16 cellular contexts compared by ENCODE assay signal in the genomic region with DNA sequence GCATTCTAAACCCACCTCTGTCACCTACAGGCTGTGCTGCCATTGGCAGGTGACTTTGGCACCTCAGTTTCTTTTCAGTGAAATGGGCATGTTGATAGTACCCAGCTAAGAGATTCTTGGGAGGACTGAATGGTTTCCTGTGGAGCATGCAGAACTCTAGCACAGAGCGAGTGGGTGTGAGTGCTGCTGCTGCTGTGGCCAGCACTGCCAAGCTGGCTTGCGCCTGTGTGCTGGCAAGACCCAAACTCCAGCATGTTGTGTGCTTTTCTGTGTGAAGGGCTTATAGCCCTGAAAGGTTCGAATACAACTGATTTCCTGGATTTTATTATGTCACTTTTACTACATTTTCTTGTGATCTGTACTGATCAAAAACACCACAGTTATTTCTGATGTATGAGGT.
DNase-seq lines count a peak whose midpoint lies in the region; ATAC-seq and TF ChIP-seq lines count a peak whose summit lies in the region.
"Had no signal": no experiment of that assay in that cellular context is flagged by ENCODE, and none has a peak within 500 bp of the region (broad histone marks: within the 10 kb centered on the region; RNA-seq: fewer than 3 reads in every experiment).

No MANE protein-coding gene starts in this region.

- H2BK15ac ChIP-seq in neuronal stem cell (ENCODE audit: low read length) = no peak overlapping the region

- no peak overlapping the region for H3K4me2 ChIP-seq in neuronal stem cell (ENCODE audit: insufficient read depth, low read length, poor library complexity, severe bottlenecking)
- H3K4me2 ChIP-seq: GM23338 had no signal

- no peak overlapping the region for H2AK5ac ChIP-seq in neuronal stem cell (ENCODE audit: low read depth, low read length)

- H3K4ac ChIP-seq in neuronal stem cell (ENCODE audit: low read length) = no peak overlapping the region

- POLR2A ChIA-PET in CD4-positive, alpha-beta T cell (lab: Charles Lee) = no interaction called here

- H2BK120ac ChIP-seq in neuronal stem cell (ENCODE audit: low read depth, low read length) = no peak overlapping the region

- peaks cover 73% of the 10 kb centered on the region for H3K36me3 ChIP-seq in cardiac muscle cell
- peaks cover 35 to 99% of the 10 kb centered on the region in 2 donors for H3K36me3 ChIP-seq in neuronal stem cell (replicated peaks in 1 of 2; ENCODE audit: control insufficient read depth in 2 of 2, insufficient read depth in 2 of 2, low read length in 2 of 2)

- H3K4me3 ChIP-seq in cardiac muscle cell (no peak overlapping the region), neuronal stem cell (ENCODE audit: low read length in 2 of 2) (no peak overlapping the region)
- H3K4me3 ChIP-seq: GM23338 had no signal

- H3K36me3 Mint-ChIP-seq in CD4-positive, alpha-beta T cell (ENCODE audit: low read depth) = no peaks in the 10 kb centered on the region
- peaks cover 3% of the 10 kb centered on the region for H3K36me3 Mint-ChIP-seq in activated CD8-positive, alpha-beta memory T cell treated with anti-CD3 and anti-CD28 coated beads, Interleukin-2, amount 10 ng/mL, durations not matched to agents 7 days and 5 days

- CTCF ChIA-PET in CD4-positive, alpha-beta T cell (lab: Charles Lee) = no interaction called here
- CTCF ChIA-PET in activated CD8-positive, alpha-beta memory T cell treated with anti-CD3 and anti-CD28 coated beads, Interleukin-2, amount 10 ng/mL, durations not matched to agents 7 days and 5 days (lab: Charles Lee) = no interaction called here

- WGBS in neuronal stem cell (ENCODE audit: extremely low coverage in 2 of 2, insufficient read length in 2 of 2, insufficient replicate concordance in 1 of 2), 2 donors = no CpG with 5 or more reads among the region's 3 CpGs

- no peak overlapping the region for H4K91ac ChIP-seq in neuronal stem cell (ENCODE audit: low read depth, low read length, poor library complexity)

- no peak overlapping the region for H3K9ac ChIP-seq in neuronal stem cell (ENCODE audit: low read depth, low read length, poor library complexity)

- peaks cover 3% of the 10 kb centered on the region for H3K4me1 ChIP-seq in cardiac muscle cell (ENCODE audit: low read depth)
- H3K4me1 ChIP-seq in neuronal stem cell (ENCODE audit: control insufficient read depth in 2 of 2, insufficient read depth in 1 of 2, low read depth in 1 of 2, low read length in 2 of 2) = peaks cover 0 to 2% of the 10 kb centered on the region in 2 donors

- no peak for ATAC-seq in left ventricle myocardium superior
- ATAC-seq in CD4-positive, alpha-beta T cell (ENCODE audit: poor library complexity) = no peak
- no peak for ATAC-seq in activated CD8-positive, alpha-beta memory T cell treated with anti-CD3 and anti-CD28 coated beads, Interleukin-2, amount 10 ng/mL, durations not matched to agents 7 days and 5 days

- H3K27me3 Mint-ChIP-seq in CD4-positive, alpha-beta T cell = peaks cover 3% of the 10 kb centered on the region
- H3K27me3 Mint-ChIP-seq in activated CD8-positive, alpha-beta memory T cell treated with anti-CD3 and anti-CD28 coated beads, Interleukin-2, amount 10 ng/mL, durations not matched to agents 7 days and 5 days = no peaks in the 10 kb centered on the region
- H3K27me3 Mint-ChIP-seq: B cell; CD4-positive, alpha-beta memory T cell; IgD-negative memory B cell had no signal

- H3K9me3 ChIP-seq in cardiac muscle cell (ENCODE audit: low read depth) (no peaks in the 10 kb centered on the region), neuronal stem cell (replicated peaks in 1 of 2; ENCODE audit: control insufficient read depth in 2 of 2, insufficient read depth in 1 of 2, low read depth in 1 of 2, low read length in 2 of 2) (no peaks in the 10 kb centered on the region)
- H3K9me3 ChIP-seq in CD4-positive, alpha-beta T cell (ENCODE audit: control insufficient read depth, low read length) = no peaks in the 10 kb centered on the region

- no peak overlapping the region for H3K18ac ChIP-seq in neuronal stem cell (ENCODE audit: low read length)

- no peaks in the 10 kb centered on the region for H3K4me1 Mint-ChIP-seq in CD4-positive, alpha-beta T cell (ENCODE audit: low read depth)
- no peaks in the 10 kb centered on the region for H3K4me1 Mint-ChIP-seq in activated CD8-positive, alpha-beta memory T cell treated with anti-CD3 and anti-CD28 coated beads, Interleukin-2, amount 10 ng/mL, durations not matched to agents 7 days and 5 days
- H3K4me1 Mint-ChIP-seq: B cell; CD4-positive, alpha-beta memory T cell; GM23338; IgD-negative memory B cell had no signal

- H3K27ac Mint-ChIP-seq in CD4-positive, alpha-beta T cell = no peak overlapping the region
- no peak overlapping the region for H3K27ac Mint-ChIP-seq in activated CD8-positive, alpha-beta memory T cell treated with anti-CD3 and anti-CD28 coated beads, Interleukin-2, amount 10 ng/mL, durations not matched to agents 7 days and 5 days
- H3K27ac Mint-ChIP-seq: B cell; CD4-positive, alpha-beta memory T cell; GM23338; IgD-negative memory B cell had no signal

- H3K27me3 ChIP-seq in cardiac muscle cell = no peaks in the 10 kb centered on the region
- H3K27me3 ChIP-seq in neuronal stem cell (ENCODE audit: control insufficient read depth in 3 of 3, insufficient read depth in 3 of 3, low read depth in 1 of 3, low read length in 3 of 3) = no peaks in the 10 kb centered on the region
- no peaks in the 10 kb centered on the region for H3K27me3 ChIP-seq in CD4-positive, alpha-beta T cell (ENCODE audit: control insufficient read depth, insufficient read depth, low read length)

- no peak overlapping the region for H3K14ac ChIP-seq in neuronal stem cell (ENCODE audit: low read length)

- no peak overlapping the region for H2BK12ac ChIP-seq in neuronal stem cell (ENCODE audit: low read length)

- DNase-seq in cardiac muscle cell (ENCODE audit: low read depth in 1 of 2, low spot score in 1 of 2) (no peak), left ventricle myocardium superior (no peak), neuronal stem cell (ENCODE audit: low spot score) (no peak), putamen (ENCODE audit: low spot score) (peak; percentile 26)
- DNase-seq in CD4-positive, alpha-beta T cell = no peak
- no peak for DNase-seq in activated CD8-positive, alpha-beta memory T cell treated with anti-CD3 and anti-CD28 coated beads, Interleukin-2, amount 10 ng/mL, durations not matched to agents 7 days and 5 days
- DNase-seq in central memory CD4-positive, alpha-beta T cell = no peak
- DNase-seq: 8988T; CD4-positive, alpha-beta memory T cell; DMS153; DMS79 treated with DMSO at 0.1 percent for 48 hours; EL; H7 had no signal

- no peaks in the 10 kb centered on the region for H3K9me3 Mint-ChIP-seq in CD4-positive, alpha-beta T cell
- no peaks in the 10 kb centered on the region for H3K9me3 Mint-ChIP-seq in activated CD8-positive, alpha-beta memory T cell treated with anti-CD3 and anti-CD28 coated beads, Interleukin-2, amount 10 ng/mL, durations not matched to agents 7 days and 5 days (ENCODE audit: low read depth)
- H3K9me3 Mint-ChIP-seq: CD4-positive, alpha-beta memory T cell; GM23338; IgD-negative memory B cell had no signal

- H3K79me1 ChIP-seq in neuronal stem cell (ENCODE audit: low read depth, low read length) = peaks cover 3% of the 10 kb centered on the region

- no peak for TF ChIP-seq CTCF in cardiac muscle cell (IDR thresholded peaks at IDR 0.05; ENCODE audit: low read depth, low read length)
- TF ChIP-seq CTCF in CD4-positive, alpha-beta T cell (IDR thresholded peaks at IDR 0.05) = no peak

- no peak overlapping the region for H3K4me3 Mint-ChIP-seq in CD4-positive, alpha-beta T cell
- H3K4me3 Mint-ChIP-seq in activated CD8-positive, alpha-beta memory T cell treated with anti-CD3 and anti-CD28 coated beads, Interleukin-2, amount 10 ng/mL, durations not matched to agents 7 days and 5 days = no peak overlapping the region
- H3K4me3 Mint-ChIP-seq: B cell; CD4-positive, alpha-beta memory T cell; GM23338; IgD-negative memory B cell had no signal

- intact Hi-C loops in left ventricle myocardium superior (cut with micrococcal nuclease) = no loop called here
- intact Hi-C loops in CD4-positive, alpha-beta T cell (cut with DNase I, micrococcal nuclease) = no loop called here

- H2BK5ac ChIP-seq in neuronal stem cell (ENCODE audit: low read length) = no peak overlapping the region

- H3K27ac ChIP-seq in cardiac muscle cell (peak overlapping the region; percentile 22), neuronal stem cell (replicated peaks; ENCODE audit: low read length) (peak overlapping the region; percentile 23)
- no peak overlapping the region for H3K27ac ChIP-seq in CD4-positive, alpha-beta T cell (ENCODE audit: low read depth, low read length)

- no peak overlapping the region for H4K8ac ChIP-seq in neuronal stem cell (ENCODE audit: low read depth, low read length)

- no peak overlapping the region for H2AFZ ChIP-seq in neuronal stem cell (ENCODE audit: low read length)
- H2AFZ ChIP-seq: GM23338 had no signal

- no peak overlapping the region for H3K23ac ChIP-seq in neuronal stem cell (ENCODE audit: low read depth, low read length, poor library complexity)
